9 cellular contexts compared by ENCODE assay signal in the genomic region with DNA sequence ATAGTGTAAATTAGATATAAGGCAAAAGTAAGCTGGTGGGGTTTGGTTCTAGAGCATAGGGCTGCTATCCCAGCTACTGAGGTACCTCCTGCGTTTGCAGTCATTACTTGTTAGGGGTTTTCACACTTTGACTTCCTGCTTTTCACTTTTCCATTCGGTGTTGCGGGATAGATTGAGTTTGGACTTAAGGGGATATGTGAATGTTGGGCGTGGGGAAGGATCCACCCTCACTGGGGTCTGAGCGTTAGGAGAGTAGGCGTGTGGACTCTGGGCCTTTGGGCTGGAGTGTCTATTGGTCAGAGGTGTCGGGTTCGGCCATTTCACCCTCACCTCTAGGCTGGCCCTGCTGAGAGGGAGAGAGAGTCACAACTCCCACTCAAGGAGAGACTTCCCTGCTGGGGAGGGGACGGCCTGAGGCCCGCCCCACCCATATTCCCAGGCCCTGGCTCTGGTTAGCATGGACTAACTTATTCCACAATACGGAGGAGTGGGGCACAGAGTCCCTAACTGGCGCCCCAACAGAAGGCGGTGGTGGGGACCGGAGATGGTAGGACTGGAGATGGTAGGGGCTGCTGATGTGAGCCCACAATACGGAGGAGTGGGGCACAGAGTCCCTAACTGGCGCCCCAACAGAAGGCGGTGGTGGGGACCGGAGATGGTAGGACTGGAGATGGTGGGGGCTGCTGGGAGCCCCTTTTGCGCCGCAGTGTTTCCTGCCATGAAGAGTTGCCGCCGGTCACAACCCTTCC. TPM values are rescaled to one million over a fixed set of nuclear protein-coding genes. Genes with fewer than 3 reads are reported as not detected.
DNase-seq lines count a peak whose midpoint lies in the region; TF ChIP-seq lines count a peak whose summit lies in the region.
"Had no signal": no experiment of that assay in that cellular context is flagged by ENCODE, and none has a peak within 500 bp of the region (broad histone marks: within the 10 kb centered on the region; RNA-seq: fewer than 3 reads in every experiment).

No MANE protein-coding gene starts in this region.

- H3K36me3 Mint-ChIP-seq in nephron (ENCODE audit: low read depth), result peaks cover 9% of the 10 kb centered on the region

- H3K9me3 ChIP-seq in HUES6 (ENCODE audit: control insufficient read depth, insufficient read depth, low read depth, low read length) (no peaks in the 10 kb centered on the region), colonic mucosa (no peaks in the 10 kb centered on the region)

- H3K27me3 Mint-ChIP-seq in nephron (ENCODE audit: low read depth), result peaks cover 21% of the 10 kb centered on the region

- H3K27ac Mint-ChIP-seq in nephron, result peak overlapping the region in 2 of 3 experiments; percentile 6 to 21

- DNase-seq in AG09309 (ENCODE audit: low read depth) (no peak), colonic mucosa (no peak), RPMI8226 (no peak), NCI-H526 (lab: John Stamatoyannopoulos, UW) (no peak), NCI-H748 treated with DMSO at 0.1 percent for 48 hours (lab: John Stamatoyannopoulos, UW) (no peak), anterior cingulate cortex (lab: John Stamatoyannopoulos, UW) (no peak)

- H3K9me3 Mint-ChIP-seq in nephron, result no peaks in the 10 kb centered on the region

- H3K4me3 ChIP-seq in AG09309 (ENCODE audit: control insufficient read depth, low read depth, low read length) (peak overlapping the region; percentile 55), HUES6 (ENCODE audit: low read depth, low read length) (peak overlapping the region; percentile 91), colonic mucosa (peak overlapping the region; percentile 82)

- peaks cover 12% of the 10 kb centered on the region for H3K4me1 ChIP-seq in HUES6 (ENCODE audit: control insufficient read depth, insufficient read depth, low read length)
- H3K4me1 ChIP-seq in colonic mucosa, result no peaks in the 10 kb centered on the region

- TF ChIP-seq CTCF in AG09309 (IDR thresholded peaks at IDR 0.05; ENCODE audit: control insufficient read depth, insufficient read depth, low read depth, low read length, missing control alignments), result no peak
- TF ChIP-seq CTCF in colonic mucosa (IDR thresholded peaks at IDR 0.05), result no peak
- no peak for TF ChIP-seq CTCF in nephron (IDR thresholded peaks at IDR 0.05; ENCODE audit: unreplicated experiment in 3 of 3)

- H3K4me1 Mint-ChIP-seq in nephron, result peaks cover 45% of the 10 kb centered on the region

- intact Hi-C loops in colonic mucosa (cut with DNase I), result no loop called here

- H3K27me3 ChIP-seq in HUES6 (ENCODE audit: control insufficient read depth, insufficient read depth, low read length) (peaks cover 22% of the 10 kb centered on the region), colonic mucosa (no peaks in the 10 kb centered on the region)

- H3K27ac ChIP-seq in HUES6 (ENCODE audit: low read depth, low read length) (no peak overlapping the region), colonic mucosa (no peak overlapping the region)
- H3K27ac ChIP-seq: KMS-11 had no signal

- peaks cover 3% of the 10 kb centered on the region; the same call in 1 of the 2 replicates for H3K36me3 ChIP-seq in HUES6 (ENCODE audit: control insufficient read depth, insufficient read depth, low read length)
- H3K36me3 ChIP-seq in colonic mucosa, result no peaks in the 10 kb centered on the region

- H3K4me3 Mint-ChIP-seq in nephron, result peak overlapping the region; percentile 88 to 97 (median 92)

- H3K9ac ChIP-seq in HUES6 (ENCODE audit: low read length) (no peak overlapping the region), colonic mucosa (ENCODE audit: low read depth in 2 of 2, low read length in 2 of 2) (no peak overlapping the region)

RNA-seq across cellular contexts. Expression of a gene that starts 1.6 kb away (rescaled TPM):
- 10 to 100 TPM; 30.3 to 55.2 TPM for total RNA-seq in colonic mucosa

RNA-seq across cellular contexts. Expression of a gene that starts 31.2 kb away (rescaled TPM):
- total RNA-seq in colonic mucosa, result 10 to 100 TPM; 35.7 to 40.5 TPM

RNA-seq across cellular contexts. Expression of a gene that starts 31.3 kb away (rescaled TPM):
- total RNA-seq in colonic mucosa, result 10 to 100 TPM; 21.7 to 24.8 TPM

RNA-seq across cellular contexts. Expression of a gene that starts 55.6 kb away (rescaled TPM):
- not detected for total RNA-seq in colonic mucosa

RNA-seq across cellular contexts. Expression of a gene that starts 56.9 kb away (rescaled TPM):
- not detected for total RNA-seq in colonic mucosa
